In genomic region chr1:43933386-43934278, GRCh38 we compare ENCODE assay signal across 8 cellular contexts. TPM values are rescaled to one million over a fixed set of nuclear protein-coding genes. Genes with fewer than 3 reads are reported as not detected.
DNase-seq lines count a peak whose midpoint lies in the region; ATAC-seq and TF ChIP-seq lines count a peak whose summit lies in the region.

A gene with protein sequence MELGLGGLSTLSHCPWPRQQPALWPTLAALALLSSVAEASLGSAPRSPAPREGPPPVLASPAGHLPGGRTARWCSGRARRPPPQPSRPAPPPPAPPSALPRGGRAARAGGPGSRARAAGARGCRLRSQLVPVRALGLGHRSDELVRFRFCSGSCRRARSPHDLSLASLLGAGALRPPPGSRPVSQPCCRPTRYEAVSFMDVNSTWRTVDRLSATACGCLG (plus strand): TSS chr1:43933801. CDS start chr1:43935657, 1,856 bp downstream.

- H3K27me3 ChIP-seq in cardiac muscle cell (peaks cover 3% of the 10 kb centered on the region), iPS-15b (ENCODE audit: control insufficient read depth, insufficient read depth, low read length) (peaks cover 13% of the 10 kb centered on the region)

- H3K36me3 ChIP-seq in cardiac muscle cell = no peaks in the 10 kb centered on the region
- H3K36me3 ChIP-seq in iPS-15b (ENCODE audit: control insufficient read depth, insufficient read depth, low read length) = peaks cover 6% of the 10 kb centered on the region

- DNase-seq in cardiac muscle cell (ENCODE audit: low read depth in 1 of 2, low spot score in 1 of 2) (peak in 1 of 2 donors; percentile 66), Right ventricle myocardium inferior (ENCODE audit: missing footprints) (no peak), activated gamma-delta T cell (lab: John Stamatoyannopoulos, UW) (no peak)
- peak; percentile 21 for DNase-seq in activated naive CD4-positive, alpha-beta T cell treated with anti-CD3 and anti-CD28 coated beads, Interleukin-2, amount 50 U/mL, for 16 hours
- DNase-seq in stimulated activated CD4-positive, alpha-beta T cell treated with anti-CD3 and anti-CD28 coated beads, Interleukin-1b, Interleukin-23, amount 100 ng/mL, for 48 hours = no peak

- peaks cover 23% of the 10 kb centered on the region for H3K27me3 Mint-ChIP-seq in stimulated activated naive CD8-positive, alpha-beta T cell treated with anti-CD3 and anti-CD28 coated beads, Interleukin-15, Interleukin-2, amounts not matched to agents 100 ng/mL and 50 ng/mL, for 24 hours

- H3K4me3 ChIP-seq in cardiac muscle cell (peak within 1 kb of the TSS; percentile 35), iPS-15b (ENCODE audit: low read depth, low read length) (peak within 1 kb of the TSS; percentile 77)

- intact Hi-C loops in Right ventricle myocardium inferior (cut with DNase I) = loop anchor here (1.0 to 10.0 kb wide), 4 partner anchors 51 to 405 kb away; no protein-coding TSS in a partner anchor

- peak within 1 kb of the TSS; percentile 26 for H3K4me3 Mint-ChIP-seq in stimulated activated naive CD8-positive, alpha-beta T cell treated with anti-CD3 and anti-CD28 coated beads, Interleukin-15, Interleukin-2, amounts not matched to agents 100 ng/mL and 50 ng/mL, for 24 hours

- ATAC-seq in Right ventricle myocardium inferior (no peak), HG03139 (IDR thresholded peaks at IDR 0.05; ENCODE audit: unreplicated experiment) (no peak)

- H3K4me1 ChIP-seq in cardiac muscle cell (ENCODE audit: low read depth) = peaks cover 12% of the 10 kb centered on the region
- H3K4me1 ChIP-seq in iPS-15b (ENCODE audit: control insufficient read depth, insufficient read depth, low read length) = peaks cover 24% of the 10 kb centered on the region

- no peak for TF ChIP-seq CTCF in cardiac muscle cell (IDR thresholded peaks at IDR 0.05; ENCODE audit: low read depth, low read length)

- H3K27ac ChIP-seq in cardiac muscle cell = no peak within 1 kb of the TSS

- H3K36me3 Mint-ChIP-seq in stimulated activated naive CD8-positive, alpha-beta T cell treated with anti-CD3 and anti-CD28 coated beads, Interleukin-15, Interleukin-2, amounts not matched to agents 100 ng/mL and 50 ng/mL, for 24 hours (ENCODE audit: low read depth) = no peaks in the 10 kb centered on the region

- peak within 1 kb of the TSS; percentile 70 for H3K9ac ChIP-seq in iPS-15b (ENCODE audit: low read depth, low read length)

- H3K9me3 ChIP-seq in cardiac muscle cell (ENCODE audit: low read depth) = no peaks in the 10 kb centered on the region
- H3K9me3 ChIP-seq in iPS-15b (ENCODE audit: control insufficient read depth, insufficient read depth, low read length) = no peaks in the 10 kb centered on the region

- H3K27ac Mint-ChIP-seq in stimulated activated naive CD8-positive, alpha-beta T cell treated with anti-CD3 and anti-CD28 coated beads, Interleukin-15, Interleukin-2, amounts not matched to agents 100 ng/mL and 50 ng/mL, for 24 hours = no peak within 1 kb of the TSS

- H3K4me1 Mint-ChIP-seq in stimulated activated naive CD8-positive, alpha-beta T cell treated with anti-CD3 and anti-CD28 coated beads, Interleukin-15, Interleukin-2, amounts not matched to agents 100 ng/mL and 50 ng/mL, for 24 hours (ENCODE audit: low read depth) = peaks cover 18% of the 10 kb centered on the region

- H3K9me3 Mint-ChIP-seq in stimulated activated naive CD8-positive, alpha-beta T cell treated with anti-CD3 and anti-CD28 coated beads, Interleukin-15, Interleukin-2, amounts not matched to agents 100 ng/mL and 50 ng/mL, for 24 hours = no peaks in the 10 kb centered on the region

RNA-seq across cellular contexts. Expression of the gene that starts here (rescaled TPM):
- total RNA-seq in cardiac muscle cell (26.2 and 29.8 TPM in 2 replicates), Right ventricle myocardium inferior (0.49 TPM)
- 50.5 and 60.4 TPM in 2 replicates for polyA plus RNA-seq in cardiac muscle cell

Comparison
In these comparisons a context has a peak if more than half of its experiments do, and no peak if none do; other contexts are left out.
1. RNA of the gene that starts here (total RNA-seq): 26.2 to 29.8 TPM in cardiac muscle cell; 0.49 TPM in Right ventricle myocardium inferior (single experiment); every median in the first group is over 10 times any median in the second.